ENCODE assay signal across 1 cellular context in the genomic region with DNA sequence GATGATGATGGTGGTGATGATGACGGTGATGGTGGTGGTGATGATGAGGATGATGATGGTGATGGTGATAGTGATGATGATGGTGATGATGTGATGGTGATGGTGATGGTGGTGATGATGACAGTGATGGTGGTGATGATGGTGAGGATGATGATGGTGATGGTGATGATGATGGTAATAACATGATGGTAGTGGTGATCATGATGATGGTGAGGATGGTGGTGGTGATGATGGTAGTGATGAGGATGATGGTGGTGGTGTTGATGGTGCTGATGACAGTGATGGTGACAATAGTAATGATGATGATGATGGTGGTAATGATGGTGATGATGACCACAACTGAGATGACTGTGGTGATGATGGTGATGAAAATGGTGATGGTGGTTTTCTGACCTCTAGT.
TF ChIP-seq lines count a peak whose summit lies in the region.

No MANE protein-coding gene starts in this region.

TF ChIP-seq in HEK293, 187 proteins besides CTCF, POLR2A, EP300 and RAD21 (continued from another document):
- TF ChIP-seq, protein P1, sequence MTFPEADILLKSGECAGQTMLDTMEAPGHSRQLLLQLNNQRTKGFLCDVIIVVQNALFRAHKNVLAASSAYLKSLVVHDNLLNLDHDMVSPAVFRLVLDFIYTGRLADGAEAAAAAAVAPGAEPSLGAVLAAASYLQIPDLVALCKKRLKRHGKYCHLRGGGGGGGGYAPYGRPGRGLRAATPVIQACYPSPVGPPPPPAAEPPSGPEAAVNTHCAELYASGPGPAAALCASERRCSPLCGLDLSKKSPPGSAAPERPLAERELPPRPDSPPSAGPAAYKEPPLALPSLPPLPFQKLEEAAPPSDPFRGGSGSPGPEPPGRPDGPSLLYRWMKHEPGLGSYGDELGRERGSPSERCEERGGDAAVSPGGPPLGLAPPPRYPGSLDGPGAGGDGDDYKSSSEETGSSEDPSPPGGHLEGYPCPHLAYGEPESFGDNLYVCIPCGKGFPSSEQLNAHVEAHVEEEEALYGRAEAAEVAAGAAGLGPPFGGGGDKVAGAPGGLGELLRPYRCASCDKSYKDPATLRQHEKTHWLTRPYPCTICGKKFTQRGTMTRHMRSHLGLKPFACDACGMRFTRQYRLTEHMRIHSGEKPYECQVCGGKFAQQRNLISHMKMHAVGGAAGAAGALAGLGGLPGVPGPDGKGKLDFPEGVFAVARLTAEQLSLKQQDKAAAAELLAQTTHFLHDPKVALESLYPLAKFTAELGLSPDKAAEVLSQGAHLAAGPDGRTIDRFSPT (tag by site-specific recombination; IDR thresholded peaks at IDR 0.05) = no peak
- TF ChIP-seq, protein P2, sequence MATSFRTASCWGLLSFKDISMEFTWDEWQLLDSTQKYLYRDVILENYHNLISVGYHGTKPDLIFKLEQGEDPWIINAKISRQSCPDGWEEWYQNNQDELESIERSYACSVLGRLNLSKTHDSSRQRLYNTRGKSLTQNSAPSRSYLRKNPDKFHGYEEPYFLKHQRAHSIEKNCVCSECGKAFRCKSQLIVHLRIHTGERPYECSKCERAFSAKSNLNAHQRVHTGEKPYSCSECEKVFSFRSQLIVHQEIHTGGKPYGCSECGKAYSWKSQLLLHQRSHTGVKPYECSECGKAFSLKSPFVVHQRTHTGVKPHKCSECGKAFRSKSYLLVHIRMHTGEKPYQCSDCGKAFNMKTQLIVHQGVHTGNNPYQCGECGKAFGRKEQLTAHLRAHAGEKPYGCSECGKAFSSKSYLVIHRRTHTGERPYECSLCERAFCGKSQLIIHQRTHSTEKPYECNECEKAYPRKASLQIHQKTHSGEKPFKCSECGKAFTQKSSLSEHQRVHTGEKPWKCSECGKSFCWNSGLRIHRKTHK (tag by site-specific recombination; IDR thresholded peaks at IDR 0.05) = no peak
- peak; percentile 55 for TF ChIP-seq ZNF211 (tag by site-specific recombination; IDR thresholded peaks at IDR 0.05; ENCODE audit: low read depth)
- no peak for TF ChIP-seq ZNF777 (tag by site-specific recombination; IDR thresholded peaks at IDR 0.05; ENCODE audit: borderline replicate concordance)
- no peak for TF ChIP-seq ZNF558 (tag by site-specific recombination; IDR thresholded peaks at IDR 0.05)
- TF ChIP-seq ZNF391 (tag by site-specific recombination; IDR thresholded peaks at IDR 0.05; ENCODE audit: borderline replicate concordance, low read depth) = no peak
- TF ChIP-seq, protein P3, sequence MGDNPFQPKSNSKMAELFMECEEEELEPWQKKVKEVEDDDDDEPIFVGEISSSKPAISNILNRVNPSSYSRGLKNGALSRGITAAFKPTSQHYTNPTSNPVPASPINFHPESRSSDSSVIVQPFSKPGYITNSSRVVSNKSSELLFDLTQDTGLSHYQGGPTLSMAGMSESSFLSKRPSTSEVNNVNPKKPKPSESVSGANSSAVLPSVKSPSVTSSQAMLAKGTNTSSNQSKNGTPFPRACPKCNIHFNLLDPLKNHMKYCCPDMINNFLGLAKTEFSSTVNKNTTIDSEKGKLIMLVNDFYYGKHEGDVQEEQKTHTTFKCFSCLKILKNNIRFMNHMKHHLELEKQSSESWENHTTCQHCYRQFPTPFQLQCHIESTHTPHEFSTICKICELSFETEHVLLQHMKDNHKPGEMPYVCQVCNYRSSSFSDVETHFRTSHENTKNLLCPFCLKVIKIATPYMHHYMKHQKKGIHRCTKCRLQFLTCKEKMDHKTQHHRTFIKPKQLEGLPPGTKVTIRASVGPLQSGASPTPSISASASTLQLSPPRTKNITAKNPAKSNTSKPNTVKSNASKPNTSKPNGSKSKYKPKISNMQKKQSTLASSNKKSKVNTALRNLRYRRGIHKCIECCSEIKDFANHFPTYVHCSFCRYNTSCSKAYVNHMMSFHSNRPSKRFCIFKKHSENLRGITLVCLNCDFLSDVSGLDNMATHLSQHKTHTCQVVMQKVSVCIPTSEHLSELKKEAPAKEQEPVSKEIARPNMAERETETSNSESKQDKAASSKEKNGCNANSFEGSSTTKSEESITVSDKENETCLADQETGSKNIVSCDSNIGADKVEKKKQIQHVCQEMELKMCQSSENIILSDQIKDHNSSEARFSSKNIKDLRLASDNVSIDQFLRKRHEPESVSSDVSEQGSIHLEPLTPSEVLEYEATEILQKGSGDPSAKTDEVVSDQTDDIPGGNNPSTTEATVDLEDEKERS (tag by site-specific recombination; IDR thresholded peaks at IDR 0.05) = no peak
- TF ChIP-seq ZNF621 (tag by site-specific recombination; IDR thresholded peaks at IDR 0.05) = 0 out of 2 replicates have a peak, but pooled peaks have one; percentile 80
- TF ChIP-seq ZIC2 (tag by site-specific recombination; IDR thresholded peaks at IDR 0.05) = no peak
- TF ChIP-seq ZNF701 (tag by site-specific recombination; IDR thresholded peaks at IDR 0.05) = no peak
- TF ChIP-seq ZNF677 (tag by site-specific recombination; IDR thresholded peaks at IDR 0.05) = no peak
- no peak for TF ChIP-seq ZNF292 (tag by site-specific recombination; IDR thresholded peaks at IDR 0.05; ENCODE audit: borderline replicate concordance, low read depth)
- no peak for TF ChIP-seq PRDM1 (tag by site-specific recombination; IDR thresholded peaks at IDR 0.05)
- no peak for TF ChIP-seq ZFP37 (tag by site-specific recombination; IDR thresholded peaks at IDR 0.05)
- TF ChIP-seq ZNF585B (tag by site-specific recombination; IDR thresholded peaks at IDR 0.05) = peak; percentile 11; the same call in 1 of the 2 replicates
- TF ChIP-seq ZNF132 (tag by site-specific recombination; IDR thresholded peaks at IDR 0.05; ENCODE audit: borderline replicate concordance) = no peak
- no peak for TF ChIP-seq ZNF366 (tag by site-specific recombination; conservative IDR thresholded peaks at IDR 0.05)
- TF ChIP-seq GLI4 (tag by site-specific recombination; IDR thresholded peaks at IDR 0.05) = peak; percentile 48; the same call in 1 of the 2 replicates
- TF ChIP-seq, protein P4, sequence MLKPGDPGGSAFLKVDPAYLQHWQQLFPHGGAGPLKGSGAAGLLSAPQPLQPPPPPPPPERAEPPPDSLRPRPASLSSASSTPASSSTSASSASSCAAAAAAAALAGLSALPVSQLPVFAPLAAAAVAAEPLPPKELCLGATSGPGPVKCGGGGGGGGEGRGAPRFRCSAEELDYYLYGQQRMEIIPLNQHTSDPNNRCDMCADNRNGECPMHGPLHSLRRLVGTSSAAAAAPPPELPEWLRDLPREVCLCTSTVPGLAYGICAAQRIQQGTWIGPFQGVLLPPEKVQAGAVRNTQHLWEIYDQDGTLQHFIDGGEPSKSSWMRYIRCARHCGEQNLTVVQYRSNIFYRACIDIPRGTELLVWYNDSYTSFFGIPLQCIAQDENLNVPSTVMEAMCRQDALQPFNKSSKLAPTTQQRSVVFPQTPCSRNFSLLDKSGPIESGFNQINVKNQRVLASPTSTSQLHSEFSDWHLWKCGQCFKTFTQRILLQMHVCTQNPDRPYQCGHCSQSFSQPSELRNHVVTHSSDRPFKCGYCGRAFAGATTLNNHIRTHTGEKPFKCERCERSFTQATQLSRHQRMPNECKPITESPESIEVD (tag by site-specific recombination; IDR thresholded peaks at IDR 0.05) = no peak
- TF ChIP-seq ZNF707 (tag by site-specific recombination; IDR thresholded peaks at IDR 0.05) = peak; percentile 6; the same call in 1 of the 2 replicates
- TF ChIP-seq, protein P5, sequence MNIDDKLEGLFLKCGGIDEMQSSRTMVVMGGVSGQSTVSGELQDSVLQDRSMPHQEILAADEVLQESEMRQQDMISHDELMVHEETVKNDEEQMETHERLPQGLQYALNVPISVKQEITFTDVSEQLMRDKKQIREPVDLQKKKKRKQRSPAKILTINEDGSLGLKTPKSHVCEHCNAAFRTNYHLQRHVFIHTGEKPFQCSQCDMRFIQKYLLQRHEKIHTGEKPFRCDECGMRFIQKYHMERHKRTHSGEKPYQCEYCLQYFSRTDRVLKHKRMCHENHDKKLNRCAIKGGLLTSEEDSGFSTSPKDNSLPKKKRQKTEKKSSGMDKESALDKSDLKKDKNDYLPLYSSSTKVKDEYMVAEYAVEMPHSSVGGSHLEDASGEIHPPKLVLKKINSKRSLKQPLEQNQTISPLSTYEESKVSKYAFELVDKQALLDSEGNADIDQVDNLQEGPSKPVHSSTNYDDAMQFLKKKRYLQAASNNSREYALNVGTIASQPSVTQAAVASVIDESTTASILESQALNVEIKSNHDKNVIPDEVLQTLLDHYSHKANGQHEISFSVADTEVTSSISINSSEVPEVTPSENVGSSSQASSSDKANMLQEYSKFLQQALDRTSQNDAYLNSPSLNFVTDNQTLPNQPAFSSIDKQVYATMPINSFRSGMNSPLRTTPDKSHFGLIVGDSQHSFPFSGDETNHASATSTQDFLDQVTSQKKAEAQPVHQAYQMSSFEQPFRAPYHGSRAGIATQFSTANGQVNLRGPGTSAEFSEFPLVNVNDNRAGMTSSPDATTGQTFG (tag by site-specific recombination; IDR thresholded peaks at IDR 0.05; ENCODE audit: borderline replicate concordance) = 0 out of 2 replicates have a peak, but pooled peaks have one; percentile 44
- TF ChIP-seq, protein P6, sequence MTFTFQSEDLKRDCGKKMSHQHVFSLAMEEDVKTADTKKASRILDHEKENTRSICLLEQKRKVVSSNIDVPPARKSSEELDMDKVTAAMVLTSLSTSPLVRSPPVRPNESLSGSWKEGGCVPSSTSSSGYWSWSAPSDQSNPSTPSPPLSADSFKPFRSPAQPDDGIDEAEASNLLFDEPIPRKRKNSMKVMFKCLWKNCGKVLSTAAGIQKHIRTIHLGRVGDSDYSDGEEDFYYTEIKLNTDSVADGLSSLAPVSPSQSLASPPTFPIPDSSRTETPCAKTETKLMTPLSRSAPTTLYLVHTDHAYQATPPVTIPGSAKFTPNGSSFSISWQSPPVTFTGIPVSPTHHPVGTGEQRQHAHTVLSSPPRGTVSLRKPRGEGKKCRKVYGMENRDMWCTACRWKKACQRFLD (tag by site-specific recombination; IDR thresholded peaks at IDR 0.05) = no peak
- TF ChIP-seq ZNF19 (tag by site-specific recombination; IDR thresholded peaks at IDR 0.05; ENCODE audit: low read depth) = no peak
- TF ChIP-seq, protein P7, sequence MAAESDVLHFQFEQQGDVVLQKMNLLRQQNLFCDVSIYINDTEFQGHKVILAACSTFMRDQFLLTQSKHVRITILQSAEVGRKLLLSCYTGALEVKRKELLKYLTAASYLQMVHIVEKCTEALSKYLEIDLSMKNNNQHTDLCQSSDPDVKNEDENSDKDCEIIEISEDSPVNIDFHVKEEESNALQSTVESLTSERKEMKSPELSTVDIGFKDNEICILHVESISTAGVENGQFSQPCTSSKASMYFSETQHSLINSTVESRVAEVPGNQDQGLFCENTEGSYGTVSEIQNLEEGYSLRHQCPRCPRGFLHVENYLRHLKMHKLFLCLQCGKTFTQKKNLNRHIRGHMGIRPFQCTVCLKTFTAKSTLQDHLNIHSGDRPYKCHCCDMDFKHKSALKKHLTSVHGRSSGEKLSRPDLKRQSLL (tag by site-specific recombination; IDR thresholded peaks at IDR 0.05) = no peak
- no peak for TF ChIP-seq ZSCAN16 (tag by site-specific recombination; IDR thresholded peaks at IDR 0.05)
- no peak for TF ChIP-seq SCRT1 (tag by site-specific recombination; IDR thresholded peaks at IDR 0.05; ENCODE audit: borderline replicate concordance)
- no peak for TF ChIP-seq ZNF623 (tag by site-specific recombination; IDR thresholded peaks at IDR 0.05)
- TF ChIP-seq ZNF335 (tag by site-specific recombination; conservative IDR thresholded peaks at IDR 0.05) = no peak
- TF ChIP-seq ZNF133 (tag by site-specific recombination; IDR thresholded peaks at IDR 0.05) = peak; percentile 43; the same call in 1 of the 2 replicates
- no peak for TF ChIP-seq TRIM28 (IDR thresholded peaks at IDR 0.05; ENCODE audit: borderline replicate concordance, low read length)
- no peak for TF ChIP-seq SETDB1 (IDR thresholded peaks at IDR 0.05; ENCODE audit: insufficient read length, low read length)
- TF ChIP-seq ZNF549 (tag by site-specific recombination; IDR thresholded peaks at IDR 0.05) = no peak
- TF ChIP-seq ZNF521 (tag by site-specific recombination; IDR thresholded peaks at IDR 0.05) = 0 out of 2 replicates have a peak, but pooled peaks have one; percentile 69
- 0 out of 2 replicates have a peak, but pooled peaks have one; percentile 39 for TF ChIP-seq ZNF544 (tag by site-specific recombination; IDR thresholded peaks at IDR 0.05)
- TF ChIP-seq ZNF560 (tag by site-specific recombination; IDR thresholded peaks at IDR 0.05; ENCODE audit: borderline replicate concordance) = no peak
